1 cellular context compared by ENCODE assay signal in genomic region chr20:47345214-47345613, GRCh38.
TF ChIP-seq lines count a peak whose summit lies in the region.

No MANE protein-coding gene starts in this region.

TF ChIP-seq in HepG2, 621 proteins besides CTCF, POLR2A, EP300 and RAD21:
- 0 out of 2 replicates have a peak, but pooled peaks have one; percentile 7 for TF ChIP-seq CREM (IDR thresholded peaks at IDR 0.05)
- TF ChIP-seq CREM (CRISPR knock-in tag; IDR thresholded peaks at IDR 0.05), result no peak
- no peak for TF ChIP-seq SRSF1 (optimal IDR thresholded peaks at IDR 0.05; ENCODE audit: low read depth, low read length)
- 0 out of 2 replicates have a peak, but pooled peaks have one; percentile 0 for TF ChIP-seq ZNF350 (CRISPR knock-in tag; IDR thresholded peaks at IDR 0.05; ENCODE audit: borderline replicate concordance, low read depth)
- TF ChIP-seq ZBTB7A (CRISPR knock-in tag; IDR thresholded peaks at IDR 0.05), result 0 out of 2 replicates have a peak, but pooled peaks have one; percentile 21
- TF ChIP-seq ZMYM2 (CRISPR knock-in tag; IDR thresholded peaks at IDR 0.05), result no peak
- TF ChIP-seq SAFB2 (CRISPR knock-in tag; IDR thresholded peaks at IDR 0.05; ENCODE audit: borderline replicate concordance, low read depth), result no peak
- TF ChIP-seq POLR2AphosphoS5 (IDR thresholded peaks at IDR 0.05; ENCODE audit: low read depth, low read length), result peak; percentile 24
- no peak for TF ChIP-seq ZNF619 (CRISPR knock-in tag; IDR thresholded peaks at IDR 0.05)
